ENCODE assay signal across 23 cellular contexts in the genomic region with DNA sequence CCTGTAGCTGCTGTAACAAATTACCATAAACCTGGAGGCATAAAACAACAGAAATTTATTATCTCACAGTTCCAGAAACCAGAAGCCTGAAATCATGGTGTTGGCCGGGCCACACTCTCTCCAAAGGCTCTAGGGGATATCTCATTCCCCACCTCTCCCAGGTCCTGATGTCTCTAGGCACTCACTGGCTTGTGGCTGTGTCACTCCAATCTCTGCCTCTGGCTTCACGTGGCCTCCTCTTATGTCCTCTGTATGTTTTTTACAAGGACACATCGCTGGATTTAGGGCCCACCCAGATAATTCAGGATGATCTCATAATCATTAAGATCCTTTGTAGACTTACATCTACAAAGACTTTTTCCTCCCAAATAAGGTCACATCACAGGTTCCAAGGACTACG.
"Had no signal": no experiment of that assay in that cellular context is flagged by ENCODE, and none has a peak within 500 bp of the region (broad histone marks: within the 10 kb centered on the region; RNA-seq: fewer than 3 reads in every experiment).

No MANE protein-coding gene starts in this region.

- ATAC-seq: T-cell had no signal

- H3K27me3 ChIP-seq: MG63, SJSA1 had no signal

- FAIRE-seq: RCC 7860 had no signal

- DNase-seq: Karpas-422, KG1, MG63, NCI-H1092, NCI-H1105 treated with DMSO at 0.1 percent for 48 hours, NCI-H1417 treated with DMSO at 0.1 percent for 48 hours, NCI-H146, NCI-H1694 treated with DMSO at 0.1 percent for 48 hours, NCI-H1930, NCI-H2081, NCI-H2107, NCI-H2227 treated with DMSO at 0.1 percent for 48 hours, NCI-H524 treated with DMSO at 0.1 percent for 48 hours, NCI-H69, NCI-H774, Right ventricle myocardium superior, RPMI8226, SIG-M5, SW 1271, T-cell had no signal

- H3K9me3 Mint-ChIP-seq: T-cell had no signal

- H3K27ac Mint-ChIP-seq: T-cell had no signal

- H3K27me3 Mint-ChIP-seq: T-cell had no signal

- H3K4me3 ChIP-seq: MG63, SJSA1, SK-N-MC had no signal

- H3K36me3 ChIP-seq: MG63 had no signal

- H3K9me3 ChIP-seq: MG63, SJSA1 had no signal

- H3K27ac ChIP-seq: SJSA1, SK-N-MC had no signal

- H3K4me3 Mint-ChIP-seq: T-cell had no signal
